In the genomic region with DNA sequence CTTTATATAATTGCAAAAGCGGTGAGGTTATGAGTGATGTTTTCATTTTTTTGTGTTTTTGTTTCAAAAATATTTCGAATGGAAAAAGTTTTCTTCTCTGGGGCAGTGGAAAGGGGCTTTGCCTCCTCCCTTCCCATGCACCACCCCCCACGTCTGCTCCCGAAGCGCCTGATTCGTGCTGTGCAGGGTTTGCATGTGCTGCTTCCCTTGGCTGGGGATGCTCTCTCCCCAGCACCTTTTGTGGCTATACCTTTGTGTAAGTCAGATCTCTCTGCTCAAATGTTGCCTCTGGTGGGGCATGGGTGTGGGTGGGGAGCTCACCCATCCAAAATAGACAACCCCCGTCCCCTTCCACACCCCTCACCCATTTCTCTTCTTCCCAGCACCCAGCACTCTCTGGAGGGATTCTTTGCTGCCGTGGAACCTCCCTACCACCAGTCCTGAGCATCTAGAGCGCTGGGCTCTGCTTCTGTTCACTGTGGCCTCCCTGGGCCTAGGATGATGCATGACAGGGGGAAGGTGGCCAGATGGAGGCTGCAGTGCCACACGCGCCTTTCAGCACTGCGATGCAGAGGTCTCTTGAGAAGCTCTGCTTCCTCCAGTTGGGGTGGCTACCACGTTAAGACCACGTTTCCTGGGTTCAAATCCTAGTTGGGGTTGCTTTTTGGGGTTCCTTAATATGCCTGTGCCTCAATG, we compare ENCODE assay signal across 18 cellular contexts.
"Had no signal": no experiment of that assay in that cellular context is flagged by ENCODE, and none has a peak within 500 bp of the region (broad histone marks: within the 10 kb centered on the region; RNA-seq: fewer than 3 reads in every experiment).

No MANE protein-coding gene starts in this region.

- H3K4me3 ChIP-seq: psoas muscle, right lobe of liver, uterus had no signal

- H3K36me3 ChIP-seq: right lobe of liver, uterus had no signal

- H3K27me3 ChIP-seq: right lobe of liver, uterus had no signal

- H3K9me3 ChIP-seq: psoas muscle, right lobe of liver, uterus had no signal

- FAIRE-seq: TTC549 had no signal

- H3K27ac ChIP-seq: foreskin keratinocyte, psoas muscle, right lobe of liver, uterus had no signal

- DNase-seq: activated CD4-positive, alpha-beta T cell treated with anti-CD3 and anti-CD28 coated beads, Interleukin-2, amount 50 U/mL, for 48 hours; activated CD4-positive, CD25-positive, alpha-beta regulatory T cell; activated gamma-delta T cell; activated naive CD8-positive, alpha-beta T cell treated with anti-CD3 and anti-CD28 coated beads, Interleukin-2, amount 10 ng/mL, durations not matched to agents 7 days and 5 days; activated T-cell treated with anti-CD3 and anti-CD28 coated beads, Interleukin-2, amount 50 U/mL, for 48 hours; anterior cingulate cortex; cerebellar nuclear complex; effector memory CD4-positive, alpha-beta T cell; glutamatergic neuron; kidney glomerular epithelial cell; left ventricle myocardium superior; natural killer cell; occipital lobe; psoas muscle; right lobe of liver; uterus had no signal

- H3K4me1 ChIP-seq: foreskin keratinocyte, psoas muscle, uterus had no signal
